Comparison of ENCODE assay signal across 17 cellular contexts in the genomic region with DNA sequence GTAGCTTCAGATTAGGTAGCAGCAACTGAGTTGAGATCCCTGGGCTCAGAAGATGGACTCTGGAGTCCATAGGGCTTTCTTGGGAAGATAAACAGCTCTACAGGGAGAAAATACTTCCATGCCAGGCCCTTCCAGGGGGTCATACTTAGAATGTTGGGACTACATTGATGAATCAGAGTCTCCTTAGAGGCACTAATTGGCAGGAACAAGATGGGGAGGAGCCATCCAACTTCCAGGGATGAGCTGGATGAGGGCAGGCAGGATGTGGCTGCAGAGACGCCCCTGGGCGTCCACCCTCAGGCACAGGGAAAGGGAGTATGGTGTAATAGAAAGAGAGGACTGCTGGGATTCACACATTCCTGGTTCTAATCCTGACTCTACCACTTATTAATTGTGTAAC.
DNase-seq lines count a peak whose midpoint lies in the region; ATAC-seq and TF ChIP-seq lines count a peak whose summit lies in the region.
"Had no signal": no experiment of that assay in that cellular context is flagged by ENCODE, and none has a peak within 500 bp of the region (broad histone marks: within the 10 kb centered on the region; RNA-seq: fewer than 3 reads in every experiment).

No MANE protein-coding gene starts in this region.

- intact Hi-C loops in spleen (cut with DNase I; ENCODE audit: low total_unique reads), result no loop called here

- no peaks in the 10 kb centered on the region for H3K9me3 Mint-ChIP-seq in activated CD8-positive, alpha-beta T cell treated with anti-CD3 and anti-CD28 coated beads, Interleukin-2, amount 10 ng/mL, durations not matched to agents 7 days and 5 days (ENCODE audit: insufficient read depth)
- no peaks in the 10 kb centered on the region for H3K9me3 Mint-ChIP-seq in activated T-cell treated with anti-CD3 and anti-CD28 coated beads, Interleukin-2, amount 50 U/mL, for 24 hours

- no peak overlapping the region for H3K27ac Mint-ChIP-seq in activated CD8-positive, alpha-beta T cell treated with anti-CD3 and anti-CD28 coated beads, Interleukin-2, amount 10 ng/mL, durations not matched to agents 7 days and 5 days
- H3K27ac Mint-ChIP-seq in activated T-cell treated with anti-CD3 and anti-CD28 coated beads, Interleukin-2, amount 50 U/mL, for 24 hours, result no peak overlapping the region
- H3K27ac Mint-ChIP-seq: H9, natural killer cell had no signal

- no peaks in the 10 kb centered on the region for H3K27me3 Mint-ChIP-seq in activated CD8-positive, alpha-beta T cell treated with anti-CD3 and anti-CD28 coated beads, Interleukin-2, amount 10 ng/mL, durations not matched to agents 7 days and 5 days (ENCODE audit: low read depth)
- H3K27me3 Mint-ChIP-seq in activated T-cell treated with anti-CD3 and anti-CD28 coated beads, Interleukin-2, amount 50 U/mL, for 24 hours, result peaks cover 23% of the 10 kb centered on the region

- POLR2A ChIA-PET in activated CD8-positive, alpha-beta T cell treated with anti-CD3 and anti-CD28 coated beads, Interleukin-2, amount 10 ng/mL, durations not matched to agents 7 days and 5 days (lab: Charles Lee), result no interaction called here

- WGBS in spleen, 5 donors, result 81 to 97% (median 89%) methylated on average over 2 of the region's 2 CpGs

- H3K4me1 Mint-ChIP-seq in activated CD8-positive, alpha-beta T cell treated with anti-CD3 and anti-CD28 coated beads, Interleukin-2, amount 10 ng/mL, durations not matched to agents 7 days and 5 days (ENCODE audit: low read depth), result no peaks in the 10 kb centered on the region
- H3K4me1 Mint-ChIP-seq in activated T-cell treated with anti-CD3 and anti-CD28 coated beads, Interleukin-2, amount 50 U/mL, for 24 hours (ENCODE audit: low read depth), result peaks cover 3% of the 10 kb centered on the region
- H3K4me1 Mint-ChIP-seq: natural killer cell had no signal

- CTCF ChIA-PET in activated CD8-positive, alpha-beta T cell treated with anti-CD3 and anti-CD28 coated beads, Interleukin-2, amount 10 ng/mL, durations not matched to agents 7 days and 5 days (lab: Charles Lee), result no interaction called here

- H3K4me3 Mint-ChIP-seq in activated CD8-positive, alpha-beta T cell treated with anti-CD3 and anti-CD28 coated beads, Interleukin-2, amount 10 ng/mL, durations not matched to agents 7 days and 5 days, result no peak overlapping the region
- H3K4me3 Mint-ChIP-seq in activated T-cell treated with anti-CD3 and anti-CD28 coated beads, Interleukin-2, amount 50 U/mL, for 24 hours, result no peak overlapping the region
- H3K4me3 Mint-ChIP-seq: H9, natural killer cell had no signal

- in situ Hi-C loops in brain microvascular endothelial cell (cut with HindIII; ENCODE audit: low pct_ligation_motif_present, low sequenced_read_pairs), result no loop called here

- no peaks in the 10 kb centered on the region for H3K4me1 ChIP-seq in spleen
- H3K4me1 ChIP-seq: Peyer's patch had no signal

- no peak for TF ChIP-seq POLR2A in spleen (IDR thresholded peaks at IDR 0.05)

- H3K4me3 ChIP-seq in brain microvascular endothelial cell (ENCODE audit: low read depth, low read length) (no peak overlapping the region), spleen (no peak overlapping the region)
- H3K4me3 ChIP-seq: dorsolateral prefrontal cortex, esophagus muscularis mucosa, Peyer's patch, thoracic aorta had no signal

- TF ChIP-seq CTCF in brain microvascular endothelial cell (IDR thresholded peaks at IDR 0.05; ENCODE audit: low read depth, low read length, missing control alignments) (no peak), spleen (IDR thresholded peaks at IDR 0.05 in 8 of 11, conservative IDR thresholded peaks at IDR 0.05 in 3 of 11) (no peak)

- no peaks in the 10 kb centered on the region for H3K27me3 ChIP-seq in brain microvascular endothelial cell (replicated peaks)
- H3K27me3 ChIP-seq in spleen (replicated peaks in 1 of 7), result no peaks in the 10 kb centered on the region
- H3K27me3 ChIP-seq: dorsolateral prefrontal cortex, esophagus muscularis mucosa, Peyer's patch had no signal

- no peak for ATAC-seq in activated CD8-positive, alpha-beta T cell treated with anti-CD3 and anti-CD28 coated beads, Interleukin-2, amount 10 ng/mL, durations not matched to agents 7 days and 5 days
- ATAC-seq in esophagus mucosa, result no peak
- ATAC-seq: natural killer cell had no signal

- H3K27ac ChIP-seq in brain microvascular endothelial cell (no peak overlapping the region), spleen (no peak overlapping the region)
- H3K27ac ChIP-seq: dorsolateral prefrontal cortex, esophagus muscularis mucosa, thoracic aorta, VCaP had no signal

- H3K9me3 ChIP-seq in spleen, result no peaks in the 10 kb centered on the region
- H3K9me3 ChIP-seq: esophagus muscularis mucosa, Peyer's patch, thoracic aorta had no signal

- H3K36me3 Mint-ChIP-seq in activated CD8-positive, alpha-beta T cell treated with anti-CD3 and anti-CD28 coated beads, Interleukin-2, amount 10 ng/mL, durations not matched to agents 7 days and 5 days (ENCODE audit: low read depth), result no peaks in the 10 kb centered on the region
- H3K36me3 Mint-ChIP-seq in activated T-cell treated with anti-CD3 and anti-CD28 coated beads, Interleukin-2, amount 50 U/mL, for 24 hours (ENCODE audit: low read depth), result no peaks in the 10 kb centered on the region
- H3K36me3 Mint-ChIP-seq: natural killer cell had no signal

- peak; percentile 57 for DNase-seq in A172 (ENCODE audit: low spot score)
- DNase-seq in HK-2 (ENCODE audit: unreplicated experiment), result peak; percentile 26
- peak; percentile 9 for DNase-seq in brain microvascular endothelial cell
- peak; percentile 78 for DNase-seq in kidney tubule cell (ENCODE audit: low spot score)
- DNase-seq in activated CD8-positive, alpha-beta T cell treated with anti-CD3 and anti-CD28 coated beads, Interleukin-2, amount 10 ng/mL, durations not matched to agents 7 days and 5 days, result no peak
- DNase-seq in activated T-cell treated with anti-CD3 and anti-CD28 coated beads, Interleukin-2, amount 50 U/mL, for 24 hours, result no peak
- no peak for DNase-seq in spleen
- DNase-seq: ACHN, dorsolateral prefrontal cortex, GDM1, H9, natural killer cell, Peyer's patch had no signal

- H3K36me3 ChIP-seq in brain microvascular endothelial cell (replicated peaks), result no peaks in the 10 kb centered on the region
- no peaks in the 10 kb centered on the region for H3K36me3 ChIP-seq in spleen
- H3K36me3 ChIP-seq: esophagus muscularis mucosa, Peyer's patch, thoracic aorta had no signal

Comparison
In these comparisons a context has a peak if more than half of its experiments do, and no peak if none do; other contexts are left out.
1. DNase-seq: peak in A172 (single experiment), HK-2 (single experiment), brain microvascular endothelial cell (single experiment) and kidney tubule cell (single experiment); none in activated CD8-positive, alpha-beta T cell treated with anti-CD3 and anti-CD28 coated beads, Interleukin-2, amount 10 ng/mL, durations not matched to agents 7 days and 5 days (single experiment), activated T-cell treated with anti-CD3 and anti-CD28 coated beads, Interleukin-2, amount 50 U/mL, for 24 hours (single experiment) and spleen (single experiment).